32 cellular contexts compared by ENCODE assay signal in the genomic region with DNA sequence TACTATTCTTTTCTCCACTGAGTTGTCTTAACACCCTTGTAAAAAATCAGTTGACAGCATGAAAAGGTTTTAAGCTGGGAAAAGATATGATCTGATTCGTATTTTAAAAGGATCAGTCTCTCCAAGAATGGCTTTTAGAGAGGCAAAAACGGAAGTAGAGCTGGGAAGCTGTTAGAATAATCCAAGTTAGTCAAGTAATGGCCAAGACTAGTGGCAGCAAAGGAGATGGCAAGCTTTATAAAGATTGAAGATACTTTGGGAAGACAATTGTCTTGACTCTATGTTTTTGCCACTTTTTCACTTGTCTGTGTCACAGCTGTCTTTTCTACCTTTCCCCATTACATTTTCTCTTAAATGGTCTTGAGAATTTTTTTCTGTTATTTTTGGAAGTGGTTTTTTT.
DNase-seq lines count a peak whose midpoint lies in the region; ATAC-seq and TF ChIP-seq lines count a peak whose summit lies in the region.
"Had no signal": no experiment of that assay in that cellular context is flagged by ENCODE, and none has a peak within 500 bp of the region (broad histone marks: within the 10 kb centered on the region; RNA-seq: fewer than 3 reads in every experiment).

No MANE protein-coding gene starts in this region.

- H3K79me2 ChIP-seq in PC-3 (ENCODE audit: low read length): no peaks in the 10 kb centered on the region

- H3F3A ChIP-seq in PC-3 (ENCODE audit: low read length, unreplicated experiment): no peaks in the 10 kb centered on the region

- H3K9me3 Mint-ChIP-seq in CD8-positive, alpha-beta T cell: no peaks in the 10 kb centered on the region
- no peaks in the 10 kb centered on the region for H3K9me3 Mint-ChIP-seq in mesothelial cell of epicardium
- H3K9me3 Mint-ChIP-seq: activated naive CD8-positive, alpha-beta T cell treated with anti-CD3 and anti-CD28 coated beads, Interleukin-2, amount 10 ng/mL, durations not matched to agents 7 days and 5 days; activated T-cell treated with anti-CD3 and anti-CD28 coated beads, Interleukin-2, amount 50 U/mL, for 4 hours had no signal

- H4K20me1 ChIP-seq in PC-3 (ENCODE audit: low read length): no peaks in the 10 kb centered on the region

- POLR2A ChIA-PET in CD8-positive, alpha-beta T cell (lab: Charles Lee): no interaction called here
- POLR2A ChIA-PET in PC-3 (lab: Charles Lee; ENCODE audit: unreplicated experiment): no interaction called here

- no peaks in the 10 kb centered on the region for H3K36me3 Mint-ChIP-seq in CD8-positive, alpha-beta T cell
- no peaks in the 10 kb centered on the region for H3K36me3 Mint-ChIP-seq in mesothelial cell of epicardium
- H3K36me3 Mint-ChIP-seq: activated CD8-positive, alpha-beta memory T cell treated with anti-CD3 and anti-CD28 coated beads, Interleukin-2, amount 10 ng/mL, durations not matched to agents 7 days and 5 days; activated naive CD8-positive, alpha-beta T cell treated with anti-CD3 and anti-CD28 coated beads, Interleukin-2, amount 10 ng/mL, durations not matched to agents 7 days and 5 days had no signal

- no peak for ATAC-seq in CD8-positive, alpha-beta T cell
- no peak for ATAC-seq in PC-3
- ATAC-seq in GM21381 (IDR thresholded peaks at IDR 0.05; ENCODE audit: unreplicated experiment): no peak
- no peak for ATAC-seq in GM19023 (IDR thresholded peaks at IDR 0.05; ENCODE audit: unreplicated experiment)
- no peak for ATAC-seq in HG02938 (IDR thresholded peaks at IDR 0.05; ENCODE audit: unreplicated experiment)
- ATAC-seq: activated CD8-positive, alpha-beta memory T cell treated with anti-CD3 and anti-CD28 coated beads, Interleukin-2, amount 10 ng/mL, durations not matched to agents 7 days and 5 days; activated T-cell treated with anti-CD3 and anti-CD28 coated beads, Interleukin-2, amount 50 U/mL, for 4 hours; esophagus mucosa; K562; psoas muscle had no signal

- H3K9me3 ChIP-seq in CD8-positive, alpha-beta T cell (ENCODE audit: low read length): no peaks in the 10 kb centered on the region
- H3K9me3 ChIP-seq in PC-3 (ENCODE audit: low read length): no peaks in the 10 kb centered on the region
- H3K9me3 ChIP-seq: colonic mucosa, psoas muscle, tibial artery had no signal

- H3K27me3 Mint-ChIP-seq in CD8-positive, alpha-beta T cell (ENCODE audit: low read depth): no peaks in the 10 kb centered on the region
- no peaks in the 10 kb centered on the region for H3K27me3 Mint-ChIP-seq in mesothelial cell of epicardium (ENCODE audit: low read depth)
- H3K27me3 Mint-ChIP-seq: activated CD8-positive, alpha-beta memory T cell treated with anti-CD3 and anti-CD28 coated beads, Interleukin-2, amount 10 ng/mL, durations not matched to agents 7 days and 5 days; activated naive CD8-positive, alpha-beta T cell treated with anti-CD3 and anti-CD28 coated beads, Interleukin-2, amount 10 ng/mL, durations not matched to agents 7 days and 5 days; CD8-positive, alpha-beta memory T cell had no signal

- H3K4me1 ChIP-seq in CD8-positive, alpha-beta T cell (ENCODE audit: insufficient read depth, low read length): peaks cover 8% of the 10 kb centered on the region
- H3K4me1 ChIP-seq in PC-3 (ENCODE audit: insufficient read depth, low read length): no peaks in the 10 kb centered on the region
- H3K4me1 ChIP-seq: colonic mucosa, left ventricle myocardium inferior, psoas muscle, tibial artery had no signal

- no peaks in the 10 kb centered on the region for H3K27me3 ChIP-seq in CD8-positive, alpha-beta T cell (ENCODE audit: insufficient read depth, low read length)
- no peaks in the 10 kb centered on the region for H3K27me3 ChIP-seq in H7 (ENCODE audit: control insufficient read depth, insufficient read depth, low read length)
- H3K27me3 ChIP-seq in PC-3 (ENCODE audit: low read length): peaks cover 37% of the 10 kb centered on the region
- H3K27me3 ChIP-seq: cardiac muscle cell, colonic mucosa, tibial artery had no signal

- BruUV-seq in PC-3 (replicated peaks; lab: Mats Ljungman, UMichigan): no TSS peak

- no peak for TF ChIP-seq CTCF in CD8-positive, alpha-beta T cell (IDR thresholded peaks at IDR 0.05)
- TF ChIP-seq CTCF in PC-3 (conservative IDR thresholded peaks at IDR 0.05; ENCODE audit: low read depth, low read length) (0 out of 2 replicates have a peak, but pooled peaks have one; percentile 16), mesothelial cell of epicardium (IDR thresholded peaks at IDR 0.05; ENCODE audit: unreplicated experiment) (peak; percentile 22)

- no peaks in the 10 kb centered on the region for H3K9me2 ChIP-seq in PC-3 (replicated peaks; ENCODE audit: low read length)

- no peaks in the 10 kb centered on the region for H3K36me3 ChIP-seq in CD8-positive, alpha-beta T cell (ENCODE audit: insufficient read depth, low read length)
- no peaks in the 10 kb centered on the region for H3K36me3 ChIP-seq in H7 (replicated peaks; ENCODE audit: control insufficient read depth, insufficient read depth, low read length)
- H3K36me3 ChIP-seq in PC-3 (ENCODE audit: low read depth, low read length): no peaks in the 10 kb centered on the region
- H3K36me3 ChIP-seq: cardiac muscle cell, colonic mucosa, left ventricle myocardium inferior, tibial artery had no signal

- intact Hi-C loops in CD8-positive, alpha-beta T cell (cut with DNase I, micrococcal nuclease): no loop called here
- intact Hi-C loops in PC-3 (cut with micrococcal nuclease): no loop called here

- peak overlapping the region; percentile 37 for H3K27ac Mint-ChIP-seq in CD8-positive, alpha-beta T cell
- H3K27ac Mint-ChIP-seq in mesothelial cell of epicardium: no peak overlapping the region
- H3K27ac Mint-ChIP-seq: activated CD8-positive, alpha-beta memory T cell treated with anti-CD3 and anti-CD28 coated beads, Interleukin-2, amount 10 ng/mL, durations not matched to agents 7 days and 5 days; activated naive CD8-positive, alpha-beta T cell treated with anti-CD3 and anti-CD28 coated beads, Interleukin-2, amount 10 ng/mL, durations not matched to agents 7 days and 5 days; B cell had no signal

- H3K4me1 Mint-ChIP-seq in CD8-positive, alpha-beta T cell (ENCODE audit: low read depth): peaks cover 13% of the 10 kb centered on the region
- no peaks in the 10 kb centered on the region for H3K4me1 Mint-ChIP-seq in mesothelial cell of epicardium
- H3K4me1 Mint-ChIP-seq: activated CD8-positive, alpha-beta memory T cell treated with anti-CD3 and anti-CD28 coated beads, Interleukin-2, amount 10 ng/mL, durations not matched to agents 7 days and 5 days; B cell had no signal

- H3K27ac ChIP-seq in CD8-positive, alpha-beta T cell (ENCODE audit: low read depth, low read length): no peak overlapping the region
- H3K27ac ChIP-seq in PC-3 (ENCODE audit: low read length): no peak overlapping the region
- H3K27ac ChIP-seq: cardiac muscle cell, colonic mucosa, left ventricle myocardium inferior, psoas muscle, SK-N-MC, tibial artery had no signal

- CTCF ChIA-PET in CD8-positive, alpha-beta T cell (lab: Charles Lee): interaction anchor here (1.7 kb wide), 1 partner anchor 170 kb away, joined by 7 read pairs; no protein-coding TSS in a partner anchor
- CTCF ChIA-PET in PC-3 (lab: Charles Lee): interaction anchor here (0.7 kb wide), 1 partner anchor 75 kb away, joined by 5 read pairs; no protein-coding TSS in a partner anchor

- H3K4me3 ChIP-seq in CD8-positive, alpha-beta T cell (ENCODE audit: low read depth, low read length): no peak overlapping the region
- H3K4me3 ChIP-seq in H7 (ENCODE audit: insufficient read depth, low read depth, low read length) (no peak overlapping the region), PC-3 (ENCODE audit: low read length) (no peak overlapping the region)
- H3K4me3 ChIP-seq: cardiac muscle cell, colonic mucosa, K562, left ventricle myocardium inferior, psoas muscle, SK-N-MC, tibial artery had no signal

- H3K4me2 ChIP-seq in PC-3 (ENCODE audit: low read length): no peak overlapping the region

- no peak overlapping the region for H3K9ac ChIP-seq in PC-3 (ENCODE audit: low read length)

- DNase-seq in CD8-positive, alpha-beta T cell: no peak
- DNase-seq in H7 (peak; percentile 13), PC-3 (no peak), mesothelial cell of epicardium (ENCODE audit: low spot score in 2 of 2, unreplicated experiment in 2 of 2) (no peak), pons (ENCODE audit: low spot score) (no peak)
- DNase-seq: activated CD4-positive, CD25-positive, alpha-beta regulatory T cell; activated CD8-positive, alpha-beta memory T cell treated with anti-CD3 and anti-CD28 coated beads, Interleukin-2, amount 10 ng/mL, durations not matched to agents 7 days and 5 days; activated gamma-delta T cell; activated naive CD8-positive, alpha-beta T cell treated with anti-CD3 and anti-CD28 coated beads, Interleukin-2, amount 10 ng/mL, durations not matched to agents 7 days and 5 days; activated T-cell treated with anti-CD3 and anti-CD28 coated beads, Interleukin-2, amount 50 U/mL, for 4 hours; aorta; CD8-positive, alpha-beta memory T cell; colonic mucosa; EL; head of caudate nucleus; islet precursor cell; left ventricle myocardium inferior; NCI-H1417 treated with DMSO at 0.1 percent for 48 hours; NCI-H2081; NCI-H2227 treated with DMSO at 0.1 percent for 48 hours; nucleus accumbens; psoas muscle; stimulated activated CD4-positive, alpha-beta T cell treated with anti-CD3 and anti-CD28 coated beads, Interleukin-4, amount 100 ng/mL, for 4 hours; tibial artery had no signal

- no peak overlapping the region for H3K4me3 Mint-ChIP-seq in CD8-positive, alpha-beta T cell
- H3K4me3 Mint-ChIP-seq in mesothelial cell of epicardium: no peak overlapping the region
- H3K4me3 Mint-ChIP-seq: activated CD8-positive, alpha-beta memory T cell treated with anti-CD3 and anti-CD28 coated beads, Interleukin-2, amount 10 ng/mL, durations not matched to agents 7 days and 5 days; activated naive CD8-positive, alpha-beta T cell treated with anti-CD3 and anti-CD28 coated beads, Interleukin-2, amount 10 ng/mL, durations not matched to agents 7 days and 5 days; activated T-cell treated with anti-CD3 and anti-CD28 coated beads, Interleukin-2, amount 50 U/mL, for 4 hours; B cell had no signal

- H2AFZ ChIP-seq in PC-3 (ENCODE audit: low read length): no peak overlapping the region
